Comparison of ENCODE assay signal across 12 cellular contexts in the genomic region with DNA sequence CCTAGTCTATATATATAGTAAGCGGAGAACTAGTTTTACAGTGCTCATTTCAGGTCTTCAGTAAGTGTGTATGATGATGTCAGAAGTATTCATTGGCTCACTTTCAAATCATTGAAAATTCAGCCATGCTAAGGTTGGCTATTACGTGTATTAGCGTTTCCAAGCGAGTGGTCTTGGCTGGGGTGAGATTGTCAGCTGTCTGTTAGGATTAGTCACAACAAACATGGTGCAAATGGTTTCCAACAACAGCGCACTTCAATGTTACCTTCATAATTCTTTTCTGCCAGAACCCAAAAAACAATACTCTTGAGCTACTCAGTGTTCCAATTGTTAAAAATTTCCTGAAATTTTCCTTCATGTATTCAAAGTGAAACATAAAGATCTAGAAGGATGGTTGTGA.
DNase-seq lines count a peak whose midpoint lies in the region; ATAC-seq and TF ChIP-seq lines count a peak whose summit lies in the region.
"Had no signal": no experiment of that assay in that cellular context is flagged by ENCODE, and none has a peak within 500 bp of the region (broad histone marks: within the 10 kb centered on the region; RNA-seq: fewer than 3 reads in every experiment).

No MANE protein-coding gene starts in this region.

- no peak overlapping the region for H3K4me3 Mint-ChIP-seq in activated CD4-positive, alpha-beta T cell treated with anti-CD3 and anti-CD28 coated beads for 36 hours
- H3K4me3 Mint-ChIP-seq: activated naive CD4-positive, alpha-beta T cell treated with anti-CD3 and anti-CD28 coated beads for 36 hours; dendritic cell treated with granulocyte-macrophage colony-stimulating factor and Interleukin-4, amounts not matched to agents 40 ng/mL and 50 ng/mL, for 4 days had no signal

- no peaks in the 10 kb centered on the region for H3K36me3 ChIP-seq in upper lobe of left lung

- intact Hi-C loops in activated CD4-positive, alpha-beta T cell treated with anti-CD3 and anti-CD28 coated beads for 36 hours (cut with DNase I, micrococcal nuclease): loop anchor here (5.0 to 10.0 kb wide), 3 partner anchors 132 to 225 kb away; no protein-coding TSS in a partner anchor

- no peaks in the 10 kb centered on the region for H3K9me3 ChIP-seq in upper lobe of left lung

- H3K36me3 Mint-ChIP-seq in activated CD4-positive, alpha-beta T cell treated with anti-CD3 and anti-CD28 coated beads for 36 hours (ENCODE audit: low read depth): no peaks in the 10 kb centered on the region

- H3K9me3 Mint-ChIP-seq in activated CD4-positive, alpha-beta T cell treated with anti-CD3 and anti-CD28 coated beads for 36 hours (ENCODE audit: low read depth): no peaks in the 10 kb centered on the region
- H3K9me3 Mint-ChIP-seq: activated naive CD4-positive, alpha-beta T cell treated with anti-CD3 and anti-CD28 coated beads for 36 hours; dendritic cell treated with granulocyte-macrophage colony-stimulating factor and Interleukin-4, amounts not matched to agents 40 ng/mL and 50 ng/mL, for 4 days had no signal

- H3K4me1 Mint-ChIP-seq in activated CD4-positive, alpha-beta T cell treated with anti-CD3 and anti-CD28 coated beads for 36 hours: peaks cover 15% of the 10 kb centered on the region

- peak overlapping the region; percentile 25 to 61 (median 31) for H3K27ac ChIP-seq in upper lobe of left lung

- CTCF ChIA-PET in activated CD4-positive, alpha-beta T cell treated with anti-CD3 and anti-CD28 coated beads for 36 hours (lab: Charles Lee): interaction anchor here (0.6 to 1.0 kb wide), 2 partner anchors 262 to 1119 kb away, joined by 3 read pairs; no protein-coding TSS in a partner anchor

- H3K27ac Mint-ChIP-seq in activated CD4-positive, alpha-beta T cell treated with anti-CD3 and anti-CD28 coated beads for 36 hours: no peak overlapping the region
- H3K27ac Mint-ChIP-seq: activated naive CD4-positive, alpha-beta T cell treated with anti-CD3 and anti-CD28 coated beads for 36 hours; dendritic cell treated with granulocyte-macrophage colony-stimulating factor and Interleukin-4, amounts not matched to agents 40 ng/mL and 50 ng/mL, for 4 days had no signal

- ATAC-seq in upper lobe of left lung (ENCODE audit: low FRiP score in 2 of 2) (no peak), GM21381 (IDR thresholded peaks at IDR 0.05; ENCODE audit: unreplicated experiment) (no peak), HG02981 (IDR thresholded peaks at IDR 0.05; ENCODE audit: unreplicated experiment) (no peak)
- ATAC-seq in activated CD4-positive, alpha-beta T cell treated with anti-CD3 and anti-CD28 coated beads for 36 hours: no peak

- POLR2A ChIA-PET in activated CD4-positive, alpha-beta T cell treated with anti-CD3 and anti-CD28 coated beads for 36 hours (lab: Charles Lee): no interaction called here

- TF ChIP-seq CTCF in epithelial cell of proximal tubule (conservative IDR thresholded peaks at IDR 0.05; ENCODE audit: low read depth, low read length) (no peak), upper lobe of left lung (IDR thresholded peaks at IDR 0.05) (no peak)

- H3K4me3 ChIP-seq in epithelial cell of proximal tubule (ENCODE audit: low read depth, low read length) (no peak overlapping the region), upper lobe of left lung (no peak overlapping the region)

- peaks cover 4% of the 10 kb centered on the region for H3K27me3 Mint-ChIP-seq in activated CD4-positive, alpha-beta T cell treated with anti-CD3 and anti-CD28 coated beads for 36 hours

- H3K4me1 ChIP-seq in upper lobe of left lung: peaks cover 0 to 15% (median 11%) of the 10 kb centered on the region in 4 donors

- peaks cover 0 to under 1% (median 0%) of the 10 kb centered on the region in 4 donors for H3K27me3 ChIP-seq in upper lobe of left lung

- DNase-seq in NCI-H82 (lab: John Stamatoyannopoulos, UW): peak; percentile 3
- DNase-seq in NCI-H82 treated with DMSO at 0.1 percent for 48 hours (lab: John Stamatoyannopoulos, UW; ENCODE audit: unreplicated experiment): no peak
- DNase-seq in epithelial cell of proximal tubule (ENCODE audit: low read depth): peak; percentile 89
- peak; percentile 90 for DNase-seq in myocyte (ENCODE audit: low read depth)
- no peak for DNase-seq in upper lobe of left lung
- DNase-seq in activated CD4-positive, alpha-beta T cell treated with anti-CD3 and anti-CD28 coated beads for 36 hours: no peak
- DNase-seq: activated CD4-positive, alpha-beta T cell treated with anti-CD3 and anti-CD28 coated beads, Interleukin-2, amount 50 U/mL, for 1 hour; activated naive CD4-positive, alpha-beta T cell treated with anti-CD3 and anti-CD28 coated beads for 36 hours; NCI-H2081 had no signal

- TF ChIP-seq POLR2A in upper lobe of left lung (IDR thresholded peaks at IDR 0.05): no peak

- 89 to 97% methylated on average over 5 of the region's 5 CpGs for WGBS in upper lobe of left lung, 2 donors

- no peak for TF ChIP-seq EP300 in upper lobe of left lung (IDR thresholded peaks at IDR 0.05)

Comparison
In these comparisons a context has a peak if more than half of its experiments do, and no peak if none do; other contexts are left out.
1. DNase-seq: peak in NCI-H82 (single experiment), epithelial cell of proximal tubule (single experiment) and myocyte (single experiment); none in NCI-H82 treated with DMSO at 0.1 percent for 48 hours (single experiment), upper lobe of left lung (0 of 2) and activated CD4-positive, alpha-beta T cell treated with anti-CD3 and anti-CD28 coated beads for 36 hours (single experiment).